16 cellular contexts compared by ENCODE assay signal in the genomic region with DNA sequence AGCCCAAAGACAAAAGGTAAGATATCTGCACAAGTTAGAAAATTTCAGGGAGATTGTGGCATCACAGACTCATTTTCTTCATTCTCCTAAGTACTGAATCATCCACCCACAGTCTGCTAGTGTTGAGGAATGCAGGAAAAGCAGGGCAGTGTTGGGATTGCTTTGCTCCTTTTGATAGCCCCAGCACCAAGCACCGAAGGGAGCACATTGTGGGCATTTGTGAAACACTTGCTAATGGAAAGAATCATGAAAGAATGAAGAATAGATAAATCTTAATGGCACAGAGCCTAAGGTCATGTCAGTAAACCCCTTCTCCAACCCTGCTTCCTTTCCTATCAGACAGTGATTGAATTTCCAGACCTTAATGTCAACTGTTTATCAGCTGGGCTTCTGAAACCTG.
A peak's percentile ranks its signal among the peaks of the same experiment; 100 is the strongest.
DNase-seq lines count a peak whose midpoint lies in the region; ATAC-seq, FAIRE-seq and TF ChIP-seq lines count a peak whose summit lies in the region.
"Had no signal": no experiment of that assay in that cellular context is flagged by ENCODE, and none has a peak within 500 bp of the region (broad histone marks: within the 10 kb centered on the region; RNA-seq: fewer than 3 reads in every experiment).

No MANE protein-coding gene starts in this region.

- H3K4me1 Mint-ChIP-seq in nephron progenitor cell = peaks cover 32% of the 10 kb centered on the region
- no peaks in the 10 kb centered on the region for H3K4me1 Mint-ChIP-seq in Caco-2 (ENCODE audit: low read depth, unreplicated experiment)
- no peaks in the 10 kb centered on the region for H3K4me1 Mint-ChIP-seq in activated CD8-positive, alpha-beta memory T cell treated with anti-CD3 and anti-CD28 coated beads, Interleukin-2, amount 10 ng/mL, durations not matched to agents 7 days and 5 days

- H3K4me3 Mint-ChIP-seq in nephron progenitor cell (no peak overlapping the region), Caco-2 (ENCODE audit: unreplicated experiment) (no peak overlapping the region)
- no peak overlapping the region for H3K4me3 Mint-ChIP-seq in activated CD8-positive, alpha-beta memory T cell treated with anti-CD3 and anti-CD28 coated beads, Interleukin-2, amount 10 ng/mL, durations not matched to agents 7 days and 5 days
- H3K4me3 Mint-ChIP-seq: activated T-cell treated with anti-CD3 and anti-CD28 coated beads, Interleukin-2, amount 50 U/mL, for 4 hours; B cell had no signal

- POLR2A ChIA-PET in Caco-2 (lab: Charles Lee) = interaction anchor here (0.5 kb wide), 1 partner anchor 327 kb away, joined by 6 read pairs; no protein-coding TSS in a partner anchor

- no peaks in the 10 kb centered on the region for H3K9me3 ChIP-seq in Caco-2
- H3K9me3 ChIP-seq: ascending aorta, HAP-1 had no signal

- no peaks in the 10 kb centered on the region for H3K36me3 ChIP-seq in Caco-2 (ENCODE audit: control insufficient read depth, insufficient read depth, low read length)
- H3K36me3 ChIP-seq: ascending aorta, HAP-1 had no signal

- H3K36me3 Mint-ChIP-seq in nephron progenitor cell (ENCODE audit: low read depth) (no peaks in the 10 kb centered on the region), Caco-2 (ENCODE audit: insufficient read depth, unreplicated experiment) (no peaks in the 10 kb centered on the region)
- no peaks in the 10 kb centered on the region for H3K36me3 Mint-ChIP-seq in activated CD8-positive, alpha-beta memory T cell treated with anti-CD3 and anti-CD28 coated beads, Interleukin-2, amount 10 ng/mL, durations not matched to agents 7 days and 5 days

- H3K27ac Mint-ChIP-seq in nephron progenitor cell = peak overlapping the region; percentile 56
- no peak overlapping the region for H3K27ac Mint-ChIP-seq in Caco-2 (ENCODE audit: unreplicated experiment)
- no peak overlapping the region for H3K27ac Mint-ChIP-seq in activated CD8-positive, alpha-beta memory T cell treated with anti-CD3 and anti-CD28 coated beads, Interleukin-2, amount 10 ng/mL, durations not matched to agents 7 days and 5 days
- H3K27ac Mint-ChIP-seq: B cell, progenitor cell of endocrine pancreas had no signal

- H3K27me3 Mint-ChIP-seq in nephron progenitor cell (ENCODE audit: low read depth, poor library complexity) (no peaks in the 10 kb centered on the region), Caco-2 (ENCODE audit: insufficient read depth, unreplicated experiment) (peaks cover 8% of the 10 kb centered on the region)
- H3K27me3 Mint-ChIP-seq in activated CD8-positive, alpha-beta memory T cell treated with anti-CD3 and anti-CD28 coated beads, Interleukin-2, amount 10 ng/mL, durations not matched to agents 7 days and 5 days = no peaks in the 10 kb centered on the region
- H3K27me3 Mint-ChIP-seq: B cell, progenitor cell of endocrine pancreas had no signal

- TF ChIP-seq CTCF in epithelial cell of proximal tubule (conservative IDR thresholded peaks at IDR 0.05; ENCODE audit: low read depth, low read length) (no peak), nephron progenitor cell (IDR thresholded peaks at IDR 0.05) (no peak), Caco-2 (IDR thresholded peaks at IDR 0.05; ENCODE audit: insufficient read depth in 1 of 2, low read depth in 1 of 2, low read length in 1 of 2, severe bottlenecking in 1 of 2, unreplicated experiment in 1 of 2) (no peak)

- BruUV-seq in Caco-2 (replicated peaks; lab: Mats Ljungman, UMichigan) = no TSS peak

- DNase-seq in AG20443 (ENCODE audit: low spot score) (peak; percentile 60), RCC 7860 (ENCODE audit: low spot score) (peak; percentile 6), epithelial cell of proximal tubule (ENCODE audit: low read depth) (peak; percentile 70), nephron progenitor cell (no peak), Caco-2 (no peak), putamen (ENCODE audit: low spot score) (no peak), H4 (ENCODE audit: low spot score) (no peak)
- no peak for DNase-seq in activated CD8-positive, alpha-beta memory T cell treated with anti-CD3 and anti-CD28 coated beads, Interleukin-2, amount 10 ng/mL, durations not matched to agents 7 days and 5 days
- DNase-seq: activated CD4-positive, alpha-beta T cell treated with anti-CD3 and anti-CD28 coated beads for 1 hour; activated T-cell treated with anti-CD3 and anti-CD28 coated beads, Interleukin-2, amount 50 U/mL, for 4 hours; stimulated activated CD4-positive, alpha-beta T cell treated with anti-CD3 and anti-CD28 coated beads, Interleukin-1b, Interleukin-23, amount 100 ng/mL, for 48 hours had no signal

- H3K27me3 ChIP-seq in Caco-2 (replicated peaks; ENCODE audit: control insufficient read depth, insufficient read depth, low read length) = no peaks in the 10 kb centered on the region
- H3K27me3 ChIP-seq: ascending aorta had no signal

- H3K4me3 ChIP-seq in epithelial cell of proximal tubule (ENCODE audit: low read depth, low read length) (no peak overlapping the region), Caco-2 (ENCODE audit: low read depth, low read length) (no peak overlapping the region)
- H3K4me3 ChIP-seq: ascending aorta, HAP-1 had no signal

- H3K9me3 Mint-ChIP-seq in nephron progenitor cell (peaks cover 5% of the 10 kb centered on the region), Caco-2 (ENCODE audit: unreplicated experiment) (no peaks in the 10 kb centered on the region)
- H3K9me3 Mint-ChIP-seq in activated CD8-positive, alpha-beta memory T cell treated with anti-CD3 and anti-CD28 coated beads, Interleukin-2, amount 10 ng/mL, durations not matched to agents 7 days and 5 days (ENCODE audit: low read depth) = no peaks in the 10 kb centered on the region
- H3K9me3 Mint-ChIP-seq: activated T-cell treated with anti-CD3 and anti-CD28 coated beads, Interleukin-2, amount 50 U/mL, for 4 hours had no signal

- no peak for ATAC-seq in activated CD8-positive, alpha-beta memory T cell treated with anti-CD3 and anti-CD28 coated beads, Interleukin-2, amount 10 ng/mL, durations not matched to agents 7 days and 5 days
- ATAC-seq: activated T-cell treated with anti-CD3 and anti-CD28 coated beads, Interleukin-2, amount 50 U/mL, for 4 hours had no signal

- FAIRE-seq in RCC 7860 (lab: Jason Lieb, UNC) = no peak
- FAIRE-seq: G401.6 had no signal

- intact Hi-C loops in Caco-2 (cut with micrococcal nuclease; ENCODE audit: unreplicated experiment) = no loop called here

- H3K4me1 ChIP-seq in Caco-2 = no peaks in the 10 kb centered on the region
- H3K4me1 ChIP-seq: ascending aorta, HAP-1 had no signal

- CTCF ChIA-PET in Caco-2 (lab: Charles Lee) = no interaction called here
- CTCF ChIA-PET in activated CD8-positive, alpha-beta memory T cell treated with anti-CD3 and anti-CD28 coated beads, Interleukin-2, amount 10 ng/mL, durations not matched to agents 7 days and 5 days (lab: Charles Lee) = interaction anchor here (2.6 kb wide), 1 partner anchor 185 kb away, joined by 7 read pairs; no protein-coding TSS in a partner anchor

Comparison
In these comparisons a context has a peak if more than half of its experiments do, and no peak if none do; other contexts are left out.
1. DNase-seq: peak in AG20443 (single experiment), RCC 7860 (single experiment) and epithelial cell of proximal tubule (single experiment); none in nephron progenitor cell (single experiment), Caco-2 (0 of 2), activated CD8-positive, alpha-beta memory T cell treated with anti-CD3 and anti-CD28 coated beads, Interleukin-2, amount 10 ng/mL, durations not matched to agents 7 days and 5 days (single experiment), putamen (single experiment) and H4 (single experiment).